In the genomic region with DNA sequence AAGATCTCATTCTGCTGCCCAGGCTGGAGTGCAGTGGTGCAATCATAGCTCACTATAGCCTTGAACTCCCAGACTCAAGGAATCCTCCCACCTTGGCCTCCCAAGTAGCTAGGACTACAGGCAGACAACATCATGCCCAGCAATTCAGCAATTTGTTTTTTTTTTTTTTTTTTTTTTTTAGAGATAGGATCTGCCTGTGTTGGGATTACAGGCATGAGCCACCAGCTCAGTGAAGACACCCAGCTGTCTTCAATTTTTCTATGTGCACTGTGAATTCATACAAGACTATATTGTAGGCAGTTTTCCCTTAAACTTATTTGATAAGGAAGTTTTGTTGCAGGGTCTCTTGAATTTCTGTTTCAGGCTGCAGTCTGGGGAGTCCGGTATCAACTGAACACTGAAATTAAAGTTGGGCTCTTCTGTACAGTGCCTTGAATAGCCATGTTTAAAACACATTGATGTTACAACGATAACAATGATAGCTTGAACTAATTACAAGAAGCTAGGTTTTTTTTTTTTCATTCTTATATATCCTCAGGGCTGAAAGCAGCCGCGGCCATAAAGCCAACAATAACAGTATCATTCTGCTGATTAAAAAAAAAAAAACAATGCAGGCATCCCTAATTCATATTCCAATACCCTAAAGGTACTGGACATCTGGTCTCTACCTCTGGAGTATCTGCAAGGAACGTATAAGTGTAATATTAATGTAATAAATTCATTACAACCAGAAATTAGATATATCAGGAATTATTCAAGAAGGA, we compare ENCODE assay signal across 38 cellular contexts.
"Had no signal": no experiment of that assay in that cellular context is flagged by ENCODE, and none has a peak within 500 bp of the region (broad histone marks: within the 10 kb centered on the region; RNA-seq: fewer than 3 reads in every experiment).

No MANE protein-coding gene starts in this region.

- H3K27me3 Mint-ChIP-seq: activated CD4-positive, alpha-beta memory T cell treated with anti-CD3 and anti-CD28 coated beads, Interleukin-2, amount 10 ng/mL, durations not matched to agents 7 days and 5 days; activated CD4-positive, alpha-beta T cell treated with anti-CD3 and anti-CD28 coated beads for 36 hours; activated CD4-positive, alpha-beta T cell treated with anti-CD3 and anti-CD28 coated beads, Interleukin-2, amount 10 ng/mL, durations not matched to agents 7 days and 5 days; activated CD8-positive, alpha-beta memory T cell treated with anti-CD3 and anti-CD28 coated beads, Interleukin-2, amount 10 ng/mL, durations not matched to agents 7 days and 5 days; activated naive CD4-positive, alpha-beta T cell treated with anti-CD3 and anti-CD28 coated beads, Interleukin-2, amount 10 ng/mL, durations not matched to agents 7 days and 5 days; activated naive CD4-positive, alpha-beta T cell treated with anti-CD3 and anti-CD28 coated beads, Interleukin-2, amount 50 U/mL, for 24 hours; activated naive CD8-positive, alpha-beta T cell; activated naive CD8-positive, alpha-beta T cell treated with anti-CD3 and anti-CD28 coated beads, Interleukin-2, amount 10 ng/mL, durations not matched to agents 7 days and 5 days; activated naive CD8-positive, alpha-beta T cell treated with anti-CD3 and anti-CD28 coated beads, Interleukin-2, amount 50 U/mL, for 24 hours; activated T-cell treated with anti-CD3 and anti-CD28 coated beads, Interleukin-2, amount 50 U/mL, for 24 hours had no signal

- H3K4me3 Mint-ChIP-seq: activated CD4-positive, alpha-beta memory T cell treated with anti-CD3 and anti-CD28 coated beads, Interleukin-2, amount 10 ng/mL, durations not matched to agents 7 days and 5 days; activated CD4-positive, alpha-beta T cell treated with anti-CD3 and anti-CD28 coated beads for 36 hours; activated CD4-positive, alpha-beta T cell treated with anti-CD3 and anti-CD28 coated beads, Interleukin-2, amount 10 ng/mL, durations not matched to agents 7 days and 5 days; activated CD8-positive, alpha-beta memory T cell treated with anti-CD3 and anti-CD28 coated beads, Interleukin-2, amount 10 ng/mL, durations not matched to agents 7 days and 5 days; activated CD8-positive, alpha-beta T cell treated with anti-CD3 and anti-CD28 coated beads, Interleukin-2, amount 10 ng/mL, durations not matched to agents 7 days and 5 days; activated naive CD4-positive, alpha-beta T cell treated with anti-CD3 and anti-CD28 coated beads, Interleukin-2, amount 10 ng/mL, durations not matched to agents 7 days and 5 days; activated naive CD4-positive, alpha-beta T cell treated with anti-CD3 and anti-CD28 coated beads, Interleukin-2, amount 50 U/mL, for 24 hours; activated naive CD8-positive, alpha-beta T cell; activated naive CD8-positive, alpha-beta T cell treated with anti-CD3 and anti-CD28 coated beads, Interleukin-2, amount 10 ng/mL, durations not matched to agents 7 days and 5 days; activated naive CD8-positive, alpha-beta T cell treated with anti-CD3 and anti-CD28 coated beads, Interleukin-2, amount 50 U/mL, for 24 hours; activated T-cell treated with anti-CD3 and anti-CD28 coated beads, Interleukin-2, amount 50 U/mL, for 24 hours; T-helper 1 cell treated with Interleukin-12 subunit alpha and Interleukin-12 subunit beta and Interleukin-4 antibody, amounts not matched to agents 30 μg/mL and 1 μg/mL, for 36 hours; T-helper 2 cell treated with Interferon-gamma antibody and Interleukin-4, amounts not matched to agents 5 μg/mL and 100 μg/mL, for 36 hours; WTC11 had no signal

- H3K36me3 Mint-ChIP-seq: activated CD8-positive, alpha-beta memory T cell treated with anti-CD3 and anti-CD28 coated beads, Interleukin-2, amount 10 ng/mL, durations not matched to agents 7 days and 5 days; activated naive CD4-positive, alpha-beta T cell treated with anti-CD3 and anti-CD28 coated beads, Interleukin-2, amount 10 ng/mL, durations not matched to agents 7 days and 5 days; activated naive CD4-positive, alpha-beta T cell treated with anti-CD3 and anti-CD28 coated beads, Interleukin-2, amount 50 U/mL, for 24 hours; activated naive CD8-positive, alpha-beta T cell; activated naive CD8-positive, alpha-beta T cell treated with anti-CD3 and anti-CD28 coated beads, Interleukin-2, amount 10 ng/mL, durations not matched to agents 7 days and 5 days had no signal

- H3K4me1 ChIP-seq: body of pancreas, breast epithelium had no signal

- H3K4me3 ChIP-seq: body of pancreas, breast epithelium had no signal

- FAIRE-seq: astrocyte, TTC549 had no signal

- H3K4me1 Mint-ChIP-seq: activated CD4-positive, alpha-beta memory T cell treated with anti-CD3 and anti-CD28 coated beads, Interleukin-2, amount 10 ng/mL, durations not matched to agents 7 days and 5 days; activated CD4-positive, alpha-beta T cell treated with anti-CD3 and anti-CD28 coated beads for 36 hours; activated CD4-positive, alpha-beta T cell treated with anti-CD3 and anti-CD28 coated beads, Interleukin-2, amount 10 ng/mL, durations not matched to agents 7 days and 5 days; activated CD8-positive, alpha-beta memory T cell treated with anti-CD3 and anti-CD28 coated beads, Interleukin-2, amount 10 ng/mL, durations not matched to agents 7 days and 5 days; activated naive CD4-positive, alpha-beta T cell treated with anti-CD3 and anti-CD28 coated beads, Interleukin-2, amount 10 ng/mL, durations not matched to agents 7 days and 5 days; activated naive CD4-positive, alpha-beta T cell treated with anti-CD3 and anti-CD28 coated beads, Interleukin-2, amount 50 U/mL, for 24 hours; activated naive CD8-positive, alpha-beta T cell treated with anti-CD3 and anti-CD28 coated beads, Interleukin-2, amount 10 ng/mL, durations not matched to agents 7 days and 5 days; activated naive CD8-positive, alpha-beta T cell treated with anti-CD3 and anti-CD28 coated beads, Interleukin-2, amount 50 U/mL, for 24 hours; WTC11 had no signal

- H3K27me3 ChIP-seq: body of pancreas, brain microvascular endothelial cell, breast epithelium had no signal

- DNase-seq: activated CD4-positive, alpha-beta memory T cell treated with anti-CD3 and anti-CD28 coated beads, Interleukin-2, amount 10 ng/mL, durations not matched to agents 7 days and 5 days; activated CD4-positive, alpha-beta T cell treated with anti-CD3 and anti-CD28 coated beads for 1 hour; activated CD4-positive, alpha-beta T cell treated with anti-CD3 and anti-CD28 coated beads for 36 hours; activated CD4-positive, alpha-beta T cell treated with anti-CD3 and anti-CD28 coated beads for 48 hours; activated CD4-positive, alpha-beta T cell treated with anti-CD3 and anti-CD28 coated beads, Interleukin-2, amount 10 ng/mL, durations not matched to agents 7 days and 5 days; activated CD4-positive, alpha-beta T cell treated with anti-CD3 and anti-CD28 coated beads, Interleukin-2, amount 50 U/mL, for 48 hours; activated CD4-positive, CD25-positive, alpha-beta regulatory T cell; activated CD8-positive, alpha-beta memory T cell treated with anti-CD3 and anti-CD28 coated beads for 24 hours; activated CD8-positive, alpha-beta memory T cell treated with anti-CD3 and anti-CD28 coated beads, Interleukin-2, amount 10 ng/mL, durations not matched to agents 7 days and 5 days; activated CD8-positive, alpha-beta memory T cell treated with anti-CD3 and anti-CD28 coated beads, Interleukin-2, amount 50 U/mL, for 48 hours; activated CD8-positive, alpha-beta T cell treated with anti-CD3 and anti-CD28 coated beads, Interleukin-2, amount 10 ng/mL, durations not matched to agents 7 days and 5 days; activated effector memory CD4-positive, alpha-beta T cell treated with Interleukin-2 at 50 U/mL for 16 hours; activated gamma-delta T cell; activated naive CD4-positive, alpha-beta T cell treated with anti-CD3 and anti-CD28 coated beads, Interleukin-2, amount 10 ng/mL, durations not matched to agents 7 days and 5 days; activated naive CD4-positive, alpha-beta T cell treated with Interleukin-2 at 50 U/mL for 16 hours; activated naive CD8-positive, alpha-beta T cell treated with anti-CD3 and anti-CD28 coated beads, Interleukin-2, amount 10 ng/mL, durations not matched to agents 7 days and 5 days; activated naive CD8-positive, alpha-beta T cell treated with anti-CD3 and anti-CD28 coated beads, Interleukin-2, amount 50 U/mL, for 24 hours; activated T-cell treated with anti-CD3 and anti-CD28 coated beads, Interleukin-2, amount 50 U/mL, for 24 hours; activated T-cell treated with anti-CD3 and anti-CD28 coated beads, Interleukin-2, amount 50 U/mL, for 48 hours; amniotic stem cell; aorta; body of pancreas; brain microvascular endothelial cell; central memory CD4-positive, alpha-beta T cell; T-helper 1 cell; T-helper 2 cell; T-helper 9 cell; WERI-Rb-1 had no signal

- ATAC-seq: activated CD4-positive, alpha-beta T cell treated with anti-CD3 and anti-CD28 coated beads for 36 hours; activated CD4-positive, CD25-positive, alpha-beta regulatory T cell treated with anti-CD3 and anti-CD28 coated beads, Interleukin-2, amount 50 U/mL, for 24 hours; activated CD8-positive, alpha-beta memory T cell treated with anti-CD3 and anti-CD28 coated beads, Interleukin-2, amount 10 ng/mL, durations not matched to agents 7 days and 5 days; activated CD8-positive, alpha-beta T cell treated with anti-CD3 and anti-CD28 coated beads, Interleukin-2, amount 10 ng/mL, durations not matched to agents 7 days and 5 days; activated naive CD8-positive, alpha-beta T cell treated with anti-CD3 and anti-CD28 coated beads, Interleukin-2, amount 50 U/mL, for 24 hours; body of pancreas; WTC11 had no signal

- H3K9me3 Mint-ChIP-seq: activated CD4-positive, alpha-beta memory T cell treated with anti-CD3 and anti-CD28 coated beads, Interleukin-2, amount 10 ng/mL, durations not matched to agents 7 days and 5 days; activated CD4-positive, alpha-beta T cell treated with anti-CD3 and anti-CD28 coated beads, Interleukin-2, amount 10 ng/mL, durations not matched to agents 7 days and 5 days; activated naive CD4-positive, alpha-beta T cell treated with anti-CD3 and anti-CD28 coated beads, Interleukin-2, amount 10 ng/mL, durations not matched to agents 7 days and 5 days; activated naive CD8-positive, alpha-beta T cell treated with anti-CD3 and anti-CD28 coated beads, Interleukin-2, amount 10 ng/mL, durations not matched to agents 7 days and 5 days; T-helper 1 cell treated with Interleukin-12 subunit alpha and Interleukin-12 subunit beta and Interleukin-4 antibody, amounts not matched to agents 30 μg/mL and 1 μg/mL, for 36 hours; WTC11 had no signal

- H3K27ac ChIP-seq: body of pancreas, brain microvascular endothelial cell, breast epithelium, WERI-Rb-1 had no signal

- H3K27ac Mint-ChIP-seq: activated CD4-positive, alpha-beta memory T cell treated with anti-CD3 and anti-CD28 coated beads, Interleukin-2, amount 10 ng/mL, durations not matched to agents 7 days and 5 days; activated CD4-positive, alpha-beta T cell treated with anti-CD3 and anti-CD28 coated beads for 36 hours; activated CD4-positive, alpha-beta T cell treated with anti-CD3 and anti-CD28 coated beads, Interleukin-2, amount 10 ng/mL, durations not matched to agents 7 days and 5 days; activated CD8-positive, alpha-beta memory T cell treated with anti-CD3 and anti-CD28 coated beads, Interleukin-2, amount 10 ng/mL, durations not matched to agents 7 days and 5 days; activated CD8-positive, alpha-beta T cell treated with anti-CD3 and anti-CD28 coated beads, Interleukin-2, amount 10 ng/mL, durations not matched to agents 7 days and 5 days; activated naive CD4-positive, alpha-beta T cell treated with anti-CD3 and anti-CD28 coated beads, Interleukin-2, amount 10 ng/mL, durations not matched to agents 7 days and 5 days; activated naive CD4-positive, alpha-beta T cell treated with anti-CD3 and anti-CD28 coated beads, Interleukin-2, amount 50 U/mL, for 24 hours; activated naive CD8-positive, alpha-beta T cell; activated naive CD8-positive, alpha-beta T cell treated with anti-CD3 and anti-CD28 coated beads, Interleukin-2, amount 10 ng/mL, durations not matched to agents 7 days and 5 days; activated naive CD8-positive, alpha-beta T cell treated with anti-CD3 and anti-CD28 coated beads, Interleukin-2, amount 50 U/mL, for 24 hours; activated T-cell treated with anti-CD3 and anti-CD28 coated beads, Interleukin-2, amount 50 U/mL, for 24 hours; activated T-helper 2 cell treated with anti-CD3 and anti-CD28 coated beads, Interferon-gamma antibody, Interleukin-2, Interleukin-4, amounts not matched to agents 10 μg/mL and 5 μg/mL and 100 μg/mL, durations not matched to agents 14 hours and 24 hours and 36 hours; T-helper 1 cell treated with Interleukin-12 subunit alpha and Interleukin-12 subunit beta and Interleukin-4 antibody, amounts not matched to agents 30 μg/mL and 1 μg/mL, for 36 hours; T-helper 2 cell treated with Interferon-gamma antibody and Interleukin-4, amounts not matched to agents 5 μg/mL and 100 μg/mL, for 36 hours; WTC11 had no signal

- H3K9me3 ChIP-seq: body of pancreas, breast epithelium had no signal

- H3K36me3 ChIP-seq: brain microvascular endothelial cell had no signal
